Comparison of ENCODE assay signal across 8 cellular contexts in the genomic region with DNA sequence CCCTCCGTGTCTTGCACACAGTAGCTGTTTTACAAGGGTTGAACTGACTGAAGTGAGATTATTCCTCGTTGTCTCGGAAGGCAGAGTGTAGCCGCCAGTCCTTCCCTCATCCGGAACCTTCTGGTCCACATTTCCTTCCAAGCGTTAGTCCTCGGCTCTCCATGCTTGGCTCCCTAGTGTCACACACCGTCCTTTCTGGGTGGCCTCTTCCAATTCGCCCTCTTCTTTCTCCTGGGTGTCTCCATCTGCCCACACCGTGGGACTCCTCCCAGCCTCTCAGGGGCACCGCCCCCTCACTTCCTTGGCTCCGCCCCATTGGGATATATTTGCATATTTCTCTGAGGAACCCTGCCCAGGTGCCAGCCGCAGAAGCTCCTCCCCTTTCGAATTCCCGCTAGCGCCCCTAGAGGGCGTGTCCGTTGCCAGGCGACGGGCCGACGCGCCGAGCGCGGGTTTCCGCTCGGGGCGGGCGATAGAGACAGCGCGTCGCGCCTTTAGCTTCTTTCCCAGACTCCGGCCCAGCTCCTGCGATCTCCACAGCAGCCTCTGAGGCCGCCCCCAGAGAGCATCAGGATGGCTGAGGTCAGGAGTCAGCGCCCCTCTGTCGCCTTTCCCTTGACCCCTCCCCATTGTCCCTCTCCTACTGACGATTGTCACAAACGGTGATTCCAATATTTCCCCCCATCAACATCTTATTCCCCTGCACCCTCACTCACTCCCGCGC. TPM values are rescaled to one million over a fixed set of nuclear protein-coding genes. Genes with fewer than 3 reads are reported as not detected.
A peak's percentile ranks its signal among the peaks of the same experiment; 100 is the strongest.
DNase-seq lines count a peak whose midpoint lies in the region; TF ChIP-seq lines count a peak whose summit lies in the region.

Gene CFAP58, plus strand, starts transcription at position 509 of the 724 bp plus-strand sequence. Its CDS starts 65 bp downstream, at position 574.

- CTCF ChIA-PET in RWPE1 (lab: Yijun Ruan, JAX), result interaction anchor here (0.5 to 5.6 kb wide), 17 partner anchors 11 to 540 kb away, joined by 3 to 50 read pairs (median 4); no protein-coding TSS in a partner anchor

- no peak within 1 kb of the TSS for H2AK5ac ChIP-seq in H9 (ENCODE audit: insufficient read length, low read length)

- no peak within 1 kb of the TSS for H3K4ac ChIP-seq in H9 (ENCODE audit: low read depth, low read length)

- H3K79me2 ChIP-seq in H9 (ENCODE audit: insufficient read depth, low read length), result no peaks in the 10 kb centered on the region
- H3K79me2 ChIP-seq in Loucy (ENCODE audit: insufficient read depth, low read length), result no peaks in the 10 kb centered on the region
- no peaks in the 10 kb centered on the region for H3K79me2 ChIP-seq in osteoblast (ENCODE audit: insufficient read depth, low read length)

- H3K4me1 ChIP-seq in ES-I3 (ENCODE audit: insufficient read depth, low read length), result peaks cover 10% of the 10 kb centered on the region
- H3K4me1 ChIP-seq in H9 (ENCODE audit: insufficient read depth, low read length), result peaks cover 6% of the 10 kb centered on the region; the same call in 1 of the 2 replicates
- H3K4me1 ChIP-seq in Loucy (ENCODE audit: insufficient read depth, low read length, poor library complexity, severe bottlenecking), result peaks cover 24% of the 10 kb centered on the region
- peaks cover 28% of the 10 kb centered on the region for H3K4me1 ChIP-seq in osteoblast (ENCODE audit: insufficient read depth, low read length)
- H3K4me1 ChIP-seq in testis, result peaks cover 4% of the 10 kb centered on the region

- H2AFZ ChIP-seq in H9 (ENCODE audit: low read length) (peak within 1 kb of the TSS; percentile 84), Loucy (ENCODE audit: low read length) (peak within 1 kb of the TSS; percentile 76), osteoblast (ENCODE audit: low read length) (peak within 1 kb of the TSS; percentile 95)

- H2BK15ac ChIP-seq in H9 (ENCODE audit: low read depth, low read length), result no peak within 1 kb of the TSS

- TF ChIP-seq CTCF in H9 (conservative IDR thresholded peaks at IDR 0.05) (peak; percentile 87), Loucy (conservative IDR thresholded peaks at IDR 0.05; ENCODE audit: low read length) (peak; percentile 73), RWPE1 (conservative IDR thresholded peaks at IDR 0.05; ENCODE audit: low read depth) (peak; percentile 71), osteoblast (IDR thresholded peaks at IDR 0.05; ENCODE audit: extremely low read depth, low read depth, low read length) (peak; percentile 57), testis (IDR thresholded peaks at IDR 0.05) (peak; percentile 65 to 79 (median 71))

- no peak within 1 kb of the TSS for H3K27ac ChIP-seq in H9 (ENCODE audit: insufficient read length, low read depth, low read length)
- H3K27ac ChIP-seq in RWPE1, result peak within 1 kb of the TSS; percentile 47
- peak within 1 kb of the TSS; percentile 27 for H3K27ac ChIP-seq in osteoblast (ENCODE audit: low read depth, low read length)
- H3K27ac ChIP-seq in testis, result no peak within 1 kb of the TSS

- no peaks in the 10 kb centered on the region for H3K23me2 ChIP-seq in H9 (ENCODE audit: insufficient read length, low read depth, low read length, poor library complexity, severe bottlenecking)

- no CpG with 5 or more reads among the region's 43 CpGs for WGBS in H9 (ENCODE audit: extremely low coverage, insufficient read length, low lambda C conversion rate)
- WGBS in testis, 2 donors, result 3 to 4% methylated on average over 43 of the region's 43 CpGs

- no peak within 1 kb of the TSS for H3K56ac ChIP-seq in H9 (ENCODE audit: insufficient read length, low read depth, low read length)

- H3K27me3 Mint-ChIP-seq in H9 (ENCODE audit: low read depth), result peaks cover 6% of the 10 kb centered on the region

- no peak within 1 kb of the TSS for H3T11ph ChIP-seq in H9 (ENCODE audit: low read length)

- H3K4me2 ChIP-seq in H9 (ENCODE audit: insufficient read depth, insufficient read length, low read length) (peak within 1 kb of the TSS; percentile 83), Loucy (ENCODE audit: low read depth, low read length, poor library complexity, severe bottlenecking) (peak within 1 kb of the TSS; percentile 77), osteoblast (ENCODE audit: insufficient read depth, low read length) (peak within 1 kb of the TSS; percentile 97)

- H3K4me3 Mint-ChIP-seq in H9, result peak within 1 kb of the TSS in 1 of 2 experiments; percentile 82

- no peak within 1 kb of the TSS for H2BK20ac ChIP-seq in H9 (ENCODE audit: low read depth, low read length, poor library complexity, severe bottlenecking)

- intact Hi-C loops in testis (cut with DNase I; ENCODE audit: low total_unique reads), result loop anchor here (5.0 kb wide), 1 partner anchor 61 kb away; no protein-coding TSS in a partner anchor

- peak within 1 kb of the TSS; percentile 72 for H3K4me3 ChIP-seq in Loucy (ENCODE audit: low read length, poor library complexity, severe bottlenecking)
- peak within 1 kb of the TSS; percentile 76 for H3K4me3 ChIP-seq in osteoblast (ENCODE audit: insufficient read depth, low read length)
- peak within 1 kb of the TSS; percentile 47 to 48 for H3K4me3 ChIP-seq in testis

- no peak within 1 kb of the TSS for H4K5ac ChIP-seq in H9 (ENCODE audit: insufficient read length, low read depth, low read length)

- no peaks in the 10 kb centered on the region for H3K9me2 ChIP-seq in Loucy (replicated peaks; ENCODE audit: low read depth, low read length)

- H2BK120ac ChIP-seq in H9 (ENCODE audit: low read depth, low read length, poor library complexity, severe bottlenecking), result no peak within 1 kb of the TSS

- H2BK5ac ChIP-seq in H9 (ENCODE audit: insufficient read length, low read length), result no peak within 1 kb of the TSS

- no peaks in the 10 kb centered on the region for H3K36me3 ChIP-seq in ES-I3 (ENCODE audit: insufficient read depth, low read length)
- no peaks in the 10 kb centered on the region for H3K36me3 ChIP-seq in Loucy (ENCODE audit: insufficient read depth, low read length)
- no peaks in the 10 kb centered on the region for H3K36me3 ChIP-seq in osteoblast (ENCODE audit: insufficient read depth, low read length)
- no peaks in the 10 kb centered on the region for H3K36me3 ChIP-seq in testis (ENCODE audit: low read depth, missing control alignments)

- H4K8ac ChIP-seq in H9 (replicated peaks; ENCODE audit: insufficient read length, low read depth, low read length), result no peak within 1 kb of the TSS

- POLR2A ChIA-PET in RWPE1 (lab: Yijun Ruan, JAX; ENCODE audit: low non-redundant PET), result interaction anchor here (0.6 to 0.7 kb wide), 2 partner anchors 15 to 79 kb away, joined by 3 read pairs; partner anchors contain the start of gene ITPRIP

- peak within 1 kb of the TSS in 1 of 3 experiments; percentile 42; a peak in 1 of 7 replicates for H3K27ac Mint-ChIP-seq in H9

- no peak within 1 kb of the TSS for H3K18ac ChIP-seq in H9 (ENCODE audit: insufficient read length, low read depth, low read length)

- H3K23ac ChIP-seq in H9 (ENCODE audit: insufficient read length, low read depth, low read length), result no peak within 1 kb of the TSS

- H3K14ac ChIP-seq in H9 (ENCODE audit: insufficient read depth, low read length), result no peak within 1 kb of the TSS

- no peaks in the 10 kb centered on the region for H3F3A ChIP-seq in Loucy (ENCODE audit: low read depth)

- no peaks in the 10 kb centered on the region for H4K20me1 ChIP-seq in H9 (ENCODE audit: control insufficient read depth, insufficient read depth, insufficient read length)
- H4K20me1 ChIP-seq in Loucy (ENCODE audit: insufficient read depth, low read length, poor library complexity, severe bottlenecking), result no peaks in the 10 kb centered on the region
- no peaks in the 10 kb centered on the region for H4K20me1 ChIP-seq in osteoblast (ENCODE audit: insufficient read depth, low read length)

- H4K91ac ChIP-seq in H9 (ENCODE audit: insufficient read length, low read depth, low read length), result no peak within 1 kb of the TSS

- peaks cover 5 to 7% of the 10 kb centered on the region in 2 experiments; a peak in 3 of 4 replicates for H3K4me1 Mint-ChIP-seq in H9

- no peaks in the 10 kb centered on the region for H3K9me3 ChIP-seq in ES-I3 (ENCODE audit: control insufficient read depth, insufficient read depth, low read length)
- no peaks in the 10 kb centered on the region for H3K9me3 ChIP-seq in H9 (ENCODE audit: control insufficient read depth, low read depth, low read length)
- H3K9me3 ChIP-seq in Loucy (ENCODE audit: insufficient read depth, low read depth, low read length), result no peaks in the 10 kb centered on the region
- H3K9me3 ChIP-seq in osteoblast (ENCODE audit: low read depth, low read length), result no peaks in the 10 kb centered on the region
- no peaks in the 10 kb centered on the region for H3K9me3 ChIP-seq in testis

- DNase-seq in H9 (peak; percentile 95), RWPE1 (ENCODE audit: low spot score) (peak; percentile 98), activated gamma-delta T cell (lab: John Stamatoyannopoulos, UW) (peak; percentile 77), globus pallidus (ENCODE audit: low spot score) (peak; percentile 74), osteoblast (ENCODE audit: insufficient read length, low spot score, missing footprints) (peak; percentile 81), testis (peak; percentile 96)

- TF ChIP-seq POLR2A in testis (IDR thresholded peaks at IDR 0.05), result no peak

- peaks cover 9% of the 10 kb centered on the region; the same call in 1 of the 2 replicates for H3K27me3 ChIP-seq in H9 (ENCODE audit: insufficient read depth, low read length)
- no peaks in the 10 kb centered on the region for H3K27me3 ChIP-seq in Loucy (ENCODE audit: insufficient read depth, low read length, poor library complexity, severe bottlenecking)
- H3K27me3 ChIP-seq in osteoblast (ENCODE audit: insufficient read depth, low read length), result peaks cover 4% of the 10 kb centered on the region
- H3K27me3 ChIP-seq in testis, result no peaks in the 10 kb centered on the region

- H3K9ac ChIP-seq in ES-I3 (ENCODE audit: low read depth, low read length) (peak within 1 kb of the TSS; percentile 74; the same call in 1 of the 2 replicates), H9 (ENCODE audit: extremely low read depth, insufficient read length, low read length) (peak within 1 kb of the TSS; percentile 46), Loucy (ENCODE audit: low read depth, low read length, poor library complexity, severe bottlenecking) (peak within 1 kb of the TSS; percentile 16)

- no peaks in the 10 kb centered on the region for H3K79me1 ChIP-seq in H9 (ENCODE audit: insufficient read depth, low read depth, low read length, poor library complexity, severe bottlenecking)

- no peak within 1 kb of the TSS for H2BK12ac ChIP-seq in H9 (ENCODE audit: insufficient read length, low read depth, low read length)

- H3K9me3 Mint-ChIP-seq in H9, result no peaks in the 10 kb centered on the region

- H3K36me3 Mint-ChIP-seq in H9 (ENCODE audit: insufficient read depth in 1 of 3, low read depth in 3 of 3), result no peaks in the 10 kb centered on the region

RNA-seq across cellular contexts. Expression of gene CFAP58, which starts in this region (rescaled TPM):
- total RNA-seq in H9 (2021) (0.63 and 0.88 TPM in 2 replicates), osteoblast (0.36 and 0.59 TPM in 2 replicates), testis (10 to 100 TPM; 10.1 to 14.6 TPM)
- polyA plus RNA-seq in testis (ENCODE audit: insufficient read depth, low read depth, low replicate concordance), result 16.3 TPM

Comparison
In these comparisons a context has a peak if more than half of its experiments do, and no peak if none do; other contexts are left out.
1. Peak in DNase-seq, H3K9ac ChIP-seq and H3K4me2 ChIP-seq in H9; RNA of the gene not detected or under 1 TPM.
2. Peak in DNase-seq, H3K4me3 ChIP-seq, H3K27ac ChIP-seq and H3K4me2 ChIP-seq in osteoblast; RNA of the gene not detected or under 1 TPM.
3. H3K9ac ChIP-seq: peak in every context shown above with its lines; median percentile 74 in ES-I3; 46 in H9; 16 in Loucy.